In genomic region chr7:75758491-75758890, GRCh38 we compare ENCODE assay signal across 31 cellular contexts. TPM values are rescaled to one million over a fixed set of nuclear protein-coding genes. Genes with fewer than 3 reads are reported as not detected.
"Had no signal": no experiment of that assay in that cellular context is flagged by ENCODE, and none has a peak within 500 bp of the region (broad histone marks: within the 10 kb centered on the region; RNA-seq: fewer than 3 reads in every experiment).

No MANE protein-coding gene starts in this region.

- H3K9me3 ChIP-seq: breast epithelium, esophagus muscularis mucosa, left lung, suprapubic skin, tibial artery had no signal

- DNase-seq: activated CD4-positive, alpha-beta memory T cell treated with anti-CD3 and anti-CD28 coated beads for 36 hours; activated CD4-positive, alpha-beta T cell treated with anti-CD3 and anti-CD28 coated beads, Interleukin-2, amount 10 ng/mL, durations not matched to agents 24 days and 14 days; activated CD4-positive, CD25-positive, alpha-beta regulatory T cell treated with anti-CD3 and anti-CD28 coated beads, Interleukin-2, amount 50 U/mL, for 72 hours; activated CD8-positive, alpha-beta memory T cell treated with anti-CD3 and anti-CD28 coated beads, Interleukin-2, amount 50 U/mL, for 4 hours; activated gamma-delta T cell; activated naive CD4-positive, alpha-beta T cell treated with anti-CD3 and anti-CD28 coated beads, Interleukin-2, amount 10 ng/mL, durations not matched to agents 7 days and 5 days; activated naive CD8-positive, alpha-beta T cell treated with anti-CD3 and anti-CD28 coated beads, Interleukin-2, amount 10 ng/mL, durations not matched to agents 7 days and 5 days; activated T-cell treated with anti-CD3 and anti-CD28 coated beads, Interleukin-2, amount 50 U/mL, for 1 hour; amygdala; dermis blood vessel endothelial cell; effector CD4-positive, alpha-beta T cell; head of caudate nucleus; hypothalamus; immature natural killer cell; left lung; small intestine; stimulated activated CD4-positive, alpha-beta T cell treated with anti-CD3 and anti-CD28 coated beads, Interleukin-15, amount 100 ng/mL, for 24 hours; stimulated activated CD4-positive, alpha-beta T cell treated with anti-CD3 and anti-CD28 coated beads, Interleukin-2, amount 100 ng/mL, for 24 hours; stimulated activated naive CD4-positive, alpha-beta T cell; T-helper 17 cell; tibial artery had no signal

- H3K27me3 ChIP-seq: breast epithelium, esophagus muscularis mucosa, left lung, suprapubic skin, tibial artery had no signal

- H3K27ac ChIP-seq: breast epithelium, esophagus muscularis mucosa, left lung, suprapubic skin, tibial artery had no signal

- ATAC-seq: left lung, sciatic nerve, T-helper 17 cell had no signal

- H3K4me3 ChIP-seq: breast epithelium, esophagus muscularis mucosa, left lung, lung, suprapubic skin, tibial artery had no signal

- H3K36me3 ChIP-seq: breast epithelium, esophagus muscularis mucosa, left lung, suprapubic skin, tibial artery had no signal

- H3K4me1 ChIP-seq: breast epithelium, suprapubic skin had no signal

RNA-seq across cellular contexts. Expression of gene CCL26, which starts 13.5 kb away (rescaled TPM):
- total RNA-seq: activated CD4-positive, alpha-beta T cell treated with anti-CD3 and anti-CD28 coated beads, Interleukin-2, amount 10 ng/mL, durations not matched to agents 24 days and 14 days; activated CD8-positive, alpha-beta memory T cell treated with anti-CD3 and anti-CD28 coated beads for 36 hours; activated naive CD8-positive, alpha-beta T cell treated with anti-CD3 and anti-CD28 coated beads, Interleukin-2, amount 10 ng/mL, durations not matched to agents 7 days and 5 days; dermis blood vessel endothelial cell; kidney epithelial cell; lung; osteocyte; suprapubic skin; T-helper 17 cell had no signal

RNA-seq across cellular contexts. Expression of gene CCL24, which starts 55.1 kb away (rescaled TPM):
- total RNA-seq: activated CD4-positive, alpha-beta memory T cell treated with anti-CD3 and anti-CD28 coated beads for 36 hours; activated CD4-positive, alpha-beta T cell treated with anti-CD3 and anti-CD28 coated beads, Interleukin-2, amount 10 ng/mL, durations not matched to agents 24 days and 14 days; activated CD8-positive, alpha-beta memory T cell treated with anti-CD3 and anti-CD28 coated beads for 36 hours; activated naive CD8-positive, alpha-beta T cell treated with anti-CD3 and anti-CD28 coated beads, Interleukin-2, amount 10 ng/mL, durations not matched to agents 7 days and 5 days; dermis blood vessel endothelial cell; kidney epithelial cell; osteocyte; posterior vena cava; T-helper 17 cell; ureter had no signal
